In genomic region chr9:134463293-134463692, GRCh38 we compare ENCODE assay signal across 1 cellular context.
TF ChIP-seq lines count a peak whose summit lies in the region.

No MANE protein-coding gene starts in this region.

TF ChIP-seq in IMR-90, 13 proteins besides CTCF, POLR2A, EP300 and RAD21 (continued from another document):
- no peak for TF ChIP-seq USF2 (IDR thresholded peaks at IDR 0.05; ENCODE audit: low read depth, low read length)
- no peak for TF ChIP-seq MAFK (IDR thresholded peaks at IDR 0.05; ENCODE audit: low read depth, low read length)
